8 cellular contexts compared by ENCODE assay signal in genomic region chrX:107775734-107776511, GRCh38. TPM values are rescaled to one million over a fixed set of nuclear protein-coding genes. Genes with fewer than 3 reads are reported as not detected.
DNase-seq lines count a peak whose midpoint lies in the region; ATAC-seq and TF ChIP-seq lines count a peak whose summit lies in the region.

TSC22D3 (minus strand) TSS chrX:107775787; CDS start chrX:107775419, 368 bp downstream.

- peaks cover 0 to 26% (median 0%) of the 10 kb centered on the region in 3 donors for H3K4me1 ChIP-seq in gastroesophageal sphincter
- peaks cover 6% of the 10 kb centered on the region for H3K4me1 ChIP-seq in neuron (ENCODE audit: insufficient read depth, low read length)
- peaks cover 0 to 20% (median 7%) of the 10 kb centered on the region in 4 donors for H3K4me1 ChIP-seq in tibial artery

- peak within 1 kb of the TSS; percentile 81 for H3K4me3 Mint-ChIP-seq in activated naive CD4-positive, alpha-beta T cell treated with anti-CD3 and anti-CD28 coated beads, Interleukin-2, amount 10 ng/mL, durations not matched to agents 7 days and 5 days

- CTCF ChIA-PET in activated naive CD4-positive, alpha-beta T cell treated with anti-CD3 and anti-CD28 coated beads, Interleukin-2, amount 10 ng/mL, durations not matched to agents 7 days and 5 days (lab: Charles Lee) = interaction anchor here (0.7 to 7.1 kb wide), 10 partner anchors 9 to 147 kb away, joined by 3 to 134 read pairs (median 8); partner anchors contain the start of gene PRPS1

- H3K4me3 ChIP-seq in SK-N-MC (peak within 1 kb of the TSS; percentile 60), gastroesophageal sphincter (peak within 1 kb of the TSS; percentile 41 to 66), neuron (ENCODE audit: low read length) (peak within 1 kb of the TSS; percentile 2), tibial artery (peak within 1 kb of the TSS; percentile 70 to 71)

- H3K4me1 Mint-ChIP-seq in activated naive CD4-positive, alpha-beta T cell treated with anti-CD3 and anti-CD28 coated beads, Interleukin-2, amount 10 ng/mL, durations not matched to agents 7 days and 5 days = peaks cover 11% of the 10 kb centered on the region

- H2AFZ ChIP-seq in neuron (ENCODE audit: low read depth, low read length) = peak within 1 kb of the TSS; percentile 54

- no peaks in the 10 kb centered on the region for H3K36me3 ChIP-seq in SK-N-MC (ENCODE audit: insufficient read depth, low read length)
- no peaks in the 10 kb centered on the region for H3K36me3 ChIP-seq in gastroesophageal sphincter
- no peaks in the 10 kb centered on the region for H3K36me3 ChIP-seq in neuron (ENCODE audit: insufficient read depth, low read length)
- H3K36me3 ChIP-seq in tibial artery = no peaks in the 10 kb centered on the region

- WGBS in gastroesophageal sphincter (ENCODE audit: low coverage in 1 of 2), 2 donors = 0% methylated on average over 2 of the region's 59 CpGs; no CpG with 5 or more reads in 1 of the 2 donors

- peak; percentile 82 for DNase-seq in Daoy (ENCODE audit: low read depth)
- DNase-seq in H4 (ENCODE audit: low spot score) = peak; percentile 74
- DNase-seq in LHCN-M2 (ENCODE audit: low read depth) = peak; percentile 83
- DNase-seq in SK-N-MC (ENCODE audit: low read depth, low spot score) = no peak
- peak; percentile 71 for DNase-seq in activated naive CD4-positive, alpha-beta T cell treated with anti-CD3 and anti-CD28 coated beads, Interleukin-2, amount 10 ng/mL, durations not matched to agents 7 days and 5 days
- peak; percentile 88 to 94 for DNase-seq in tibial artery

- peaks cover 35% of the 10 kb centered on the region for H3K27me3 Mint-ChIP-seq in activated naive CD4-positive, alpha-beta T cell treated with anti-CD3 and anti-CD28 coated beads, Interleukin-2, amount 10 ng/mL, durations not matched to agents 7 days and 5 days

- TF ChIP-seq CTCF in gastroesophageal sphincter (IDR thresholded peaks at IDR 0.05) = peak in 2 of 4 experiments; percentile 20 to 40
- TF ChIP-seq CTCF in tibial artery (IDR thresholded peaks at IDR 0.05) = peak in 1 of 2 experiments; percentile 9

- H3K9me3 Mint-ChIP-seq in activated naive CD4-positive, alpha-beta T cell treated with anti-CD3 and anti-CD28 coated beads, Interleukin-2, amount 10 ng/mL, durations not matched to agents 7 days and 5 days = no peaks in the 10 kb centered on the region

- no peak within 1 kb of the TSS for H3K27ac Mint-ChIP-seq in activated naive CD4-positive, alpha-beta T cell treated with anti-CD3 and anti-CD28 coated beads, Interleukin-2, amount 10 ng/mL, durations not matched to agents 7 days and 5 days

- H3K27ac ChIP-seq in SK-N-MC (no peak within 1 kb of the TSS), gastroesophageal sphincter (peak within 1 kb of the TSS; percentile 76 to 89 (median 89)), tibial artery (peak within 1 kb of the TSS; percentile 88 to 94)

- no peak for TF ChIP-seq EP300 in gastroesophageal sphincter (IDR thresholded peaks at IDR 0.05)

- H3K27me3 ChIP-seq in gastroesophageal sphincter (no peaks in the 10 kb centered on the region), neuron (ENCODE audit: insufficient read depth, low read length) (peaks cover 28% of the 10 kb centered on the region), tibial artery (no peaks in the 10 kb centered on the region)

- peak; percentile 89 for ATAC-seq in gastroesophageal sphincter

- TF ChIP-seq POLR2A in gastroesophageal sphincter (IDR thresholded peaks at IDR 0.05) = peak; percentile 72 to 83

- H3K36me3 Mint-ChIP-seq in activated naive CD4-positive, alpha-beta T cell treated with anti-CD3 and anti-CD28 coated beads, Interleukin-2, amount 10 ng/mL, durations not matched to agents 7 days and 5 days = no peaks in the 10 kb centered on the region

- intact Hi-C loops in tibial artery (cut with DNase I; ENCODE audit: low total_unique reads) = loop anchor here (5.0 kb wide), 2 partner anchors 104 to 119 kb away; no protein-coding TSS in a partner anchor

- no peak within 1 kb of the TSS for H3K9ac ChIP-seq in SK-N-MC (ENCODE audit: insufficient read length)

- H3K9me3 ChIP-seq in SK-N-MC (ENCODE audit: low read depth, low read length) = no peaks in the 10 kb centered on the region
- H3K9me3 ChIP-seq in gastroesophageal sphincter = no peaks in the 10 kb centered on the region
- no peaks in the 10 kb centered on the region for H3K9me3 ChIP-seq in neuron (ENCODE audit: low read length)
- no peaks in the 10 kb centered on the region for H3K9me3 ChIP-seq in tibial artery

RNA-seq across cellular contexts. Expression of gene TSC22D3, which starts in this region (rescaled TPM):
- total RNA-seq in Daoy (2014; rRNA removed; shearing (Covaris generic)) = 14.0 and 33.1 TPM in 2 replicates
- 20.5 and 22.0 TPM in 2 replicates for total RNA-seq in H4 (2014; rRNA removed; shearing (Covaris generic))
- total RNA-seq in LHCN-M2 (2014; rRNA removed) (189 and 245 TPM in 2 replicates), gastroesophageal sphincter (100 to 1,000 TPM; 561 to 849 (median 691) TPM)
- 65.4 TPM for polyA plus RNA-seq in LHCN-M2 (2012)

Comparison
In these comparisons a context has a peak if more than half of its experiments do, and no peak if none do; other contexts are left out.
1. H3K4me3 ChIP-seq: peak in every context shown above with its lines; median percentile 70 in tibial artery; 60 in SK-N-MC; 54 in gastroesophageal sphincter; 2 in neuron.